Comparison of ENCODE assay signal across 9 cellular contexts in the genomic region with DNA sequence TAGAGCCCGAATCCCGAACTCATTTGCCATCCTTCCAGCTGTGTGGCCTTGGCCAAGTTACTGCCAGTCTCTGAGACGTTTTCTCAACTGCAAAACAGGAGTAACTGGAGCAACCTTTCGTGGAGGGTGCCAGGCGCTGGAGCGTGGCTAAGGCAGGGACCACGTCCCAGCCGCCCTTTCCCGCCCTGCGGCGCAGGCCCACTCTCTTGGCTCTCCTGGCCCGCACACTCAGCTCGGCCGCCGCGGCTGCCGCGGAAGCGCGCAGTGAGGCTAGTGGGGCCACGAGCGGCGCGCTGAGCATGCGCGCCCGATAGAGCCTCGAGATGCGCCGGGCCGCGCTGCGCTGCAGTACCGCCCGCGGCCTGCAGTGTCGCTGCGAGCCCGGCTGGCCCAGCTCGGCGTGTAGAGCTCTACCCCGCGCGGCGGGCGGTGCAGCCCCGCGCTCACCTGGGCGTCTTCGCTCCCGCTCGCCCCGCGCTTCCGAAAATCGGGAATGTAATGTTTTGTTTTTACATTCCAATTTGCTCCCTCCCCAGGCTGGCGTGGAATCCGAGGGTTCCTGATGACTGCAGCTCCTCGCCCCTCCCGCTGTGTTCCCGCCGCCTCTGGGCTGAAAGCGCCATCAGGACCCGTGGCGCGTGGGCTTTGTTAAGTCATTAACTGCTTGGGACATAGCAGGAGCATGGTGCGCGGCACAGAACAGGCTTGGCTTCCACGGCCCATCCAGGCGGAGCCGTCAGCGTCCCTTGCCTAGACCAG. TPM values are rescaled to one million over a fixed set of nuclear protein-coding genes. Genes with fewer than 3 reads are reported as not detected.
DNase-seq lines count a peak whose midpoint lies in the region; ATAC-seq and TF ChIP-seq lines count a peak whose summit lies in the region.
"Had no signal": no experiment of that assay in that cellular context is flagged by ENCODE, and none has a peak within 500 bp of the region (broad histone marks: within the 10 kb centered on the region; RNA-seq: fewer than 3 reads in every experiment).

No MANE protein-coding gene starts in this region.

- H3K4me3 ChIP-seq in HUES48 (ENCODE audit: low read depth, low read length) (peak overlapping the region; percentile 84), left lung (peak overlapping the region in 1 of 2 donors; percentile 27)
- H3K4me3 ChIP-seq: SK-N-MC had no signal

- H3K9me3 ChIP-seq in HUES48 (ENCODE audit: control insufficient read depth, insufficient read depth, low read length) = no peaks in the 10 kb centered on the region
- no peaks in the 10 kb centered on the region for H3K9me3 ChIP-seq in left lung

- H3K4me1 ChIP-seq in HUES48 (ENCODE audit: control insufficient read depth, insufficient read depth, low read length) (peaks cover 15% of the 10 kb centered on the region), left lung (peaks cover 3 to 19% of the 10 kb centered on the region in 2 donors)

- DNase-seq in COLO829 (ENCODE audit: low spot score) (peak; percentile 13), chondrocyte (ENCODE audit: low spot score) (no peak), left lung (peak; percentile 68 to 94), 8988T (no peak)
- peak; percentile 84 for DNase-seq in activated CD4-positive, CD25-positive, alpha-beta regulatory T cell treated with anti-CD3 and anti-CD28 coated beads, Interleukin-2, amount 50 U/mL, for 72 hours
- peak; percentile 31 to 67 (median 52) for DNase-seq in stimulated activated CD4-positive, alpha-beta T cell treated with anti-CD3 and anti-CD28 coated beads, TNF-alpha, amount 100 ng/mL, for 1 hour (ENCODE audit: low read depth in 3 of 3, low spot score in 1 of 3)

- H3K4me1 Mint-ChIP-seq in chondrocyte (ENCODE audit: low read depth) = peaks cover 9% of the 10 kb centered on the region

- H3K36me3 ChIP-seq in HUES48 (ENCODE audit: control insufficient read depth, insufficient read depth, low read length) (no peaks in the 10 kb centered on the region), left lung (no peaks in the 10 kb centered on the region)

- peaks cover 73% of the 10 kb centered on the region for H3K27me3 ChIP-seq in HUES48 (ENCODE audit: control insufficient read depth, insufficient read depth, low read length)
- peaks cover 11 to 76% of the 10 kb centered on the region in 2 donors for H3K27me3 ChIP-seq in left lung

- H3K27me3 Mint-ChIP-seq in chondrocyte (ENCODE audit: low read depth) = no peaks in the 10 kb centered on the region

- peaks cover 8% of the 10 kb centered on the region for H3K9me3 Mint-ChIP-seq in chondrocyte (ENCODE audit: low read depth)

- intact Hi-C loops in left lung (cut with DNase I) = no loop called here

- ATAC-seq in GM21367 (IDR thresholded peaks at IDR 0.05; ENCODE audit: unreplicated experiment) (peak; percentile 81), left lung (peak; percentile 95)

- peak; percentile 94 for TF ChIP-seq CTCF in chondrocyte (IDR thresholded peaks at IDR 0.05)
- TF ChIP-seq CTCF in left lung (IDR thresholded peaks at IDR 0.05) = peak; percentile 98 to 99

- no peak overlapping the region for H3K27ac ChIP-seq in HUES48 (ENCODE audit: low read depth, low read length)
- no peak overlapping the region for H3K27ac ChIP-seq in left lung
- H3K27ac ChIP-seq: SK-N-MC had no signal

- peak overlapping the region; percentile 51; the same call in 1 of the 2 replicates for H3K9ac ChIP-seq in HUES48 (ENCODE audit: low read depth, low read length)

- H3K36me3 Mint-ChIP-seq in chondrocyte (ENCODE audit: low read depth) = peaks cover 1% of the 10 kb centered on the region

- H3K27ac Mint-ChIP-seq in chondrocyte (ENCODE audit: unreplicated experiment) = peak overlapping the region; percentile 65

- peak overlapping the region; percentile 71 for H3K4me3 Mint-ChIP-seq in chondrocyte (ENCODE audit: unreplicated experiment)

RNA-seq across cellular contexts. Expression of a gene that starts 4.0 kb away (rescaled TPM):
- total RNA-seq in chondrocyte (26.6 to 35.1 TPM (median 32.9 TPM) in 3 replicates), left lung (10 to 100 TPM; 17.3 to 19.2 TPM)

Comparison
In these comparisons a context has a peak if more than half of its experiments do, and no peak if none do; other contexts are left out.
1. DNase-seq: peak in COLO829 (single experiment), activated CD4-positive, CD25-positive, alpha-beta regulatory T cell treated with anti-CD3 and anti-CD28 coated beads, Interleukin-2, amount 50 U/mL, for 72 hours (single experiment), left lung (2 of 2) and stimulated activated CD4-positive, alpha-beta T cell treated with anti-CD3 and anti-CD28 coated beads, TNF-alpha, amount 100 ng/mL, for 1 hour (3 of 3); none in chondrocyte (single experiment) and 8988T (single experiment).